In the genomic region with DNA sequence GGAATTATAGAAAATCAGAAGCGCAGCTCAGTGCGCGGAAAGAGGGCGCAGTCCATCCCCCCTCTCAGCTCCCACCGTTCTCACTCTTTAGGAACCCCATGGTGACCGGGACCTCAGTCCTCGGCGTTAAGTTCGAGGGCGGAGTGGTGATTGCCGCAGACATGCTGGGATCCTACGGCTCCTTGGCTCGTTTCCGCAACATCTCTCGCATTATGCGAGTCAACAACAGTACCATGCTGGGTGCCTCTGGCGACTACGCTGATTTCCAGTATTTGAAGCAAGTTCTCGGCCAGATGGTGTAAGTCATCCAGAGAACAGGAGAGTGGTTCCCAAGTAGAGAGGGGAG, we compare ENCODE assay signal across 8 cellular contexts. TPM values are rescaled to one million over a fixed set of nuclear protein-coding genes. Genes with fewer than 3 reads are reported as not detected.
DNase-seq lines count a peak whose midpoint lies in the region; ATAC-seq and TF ChIP-seq lines count a peak whose summit lies in the region.

No MANE protein-coding gene starts in this region.

- H3F3A ChIP-seq in PC-3 (ENCODE audit: low read length, unreplicated experiment), result no peaks in the 10 kb centered on the region

- peak overlapping the region; percentile 96 for H3K9ac ChIP-seq in PC-3 (ENCODE audit: low read length)

- H3K27me3 ChIP-seq in PC-3 (ENCODE audit: low read length) (no peaks in the 10 kb centered on the region), left lung (no peaks in the 10 kb centered on the region)

- peak overlapping the region; percentile 91 for H3K4me3 ChIP-seq in PC-3 (ENCODE audit: low read length)
- H3K4me3 ChIP-seq in left lung, result peak overlapping the region; percentile 66 to 98

- peaks cover 13% of the 10 kb centered on the region for H3K4me1 ChIP-seq in PC-3 (ENCODE audit: insufficient read depth, low read length)
- H3K4me1 ChIP-seq in left lung, result peaks cover 9 to 15% of the 10 kb centered on the region in 2 donors

- H3K36me3 ChIP-seq in PC-3 (ENCODE audit: low read depth, low read length) (peaks cover 29% of the 10 kb centered on the region), left lung (peaks cover 0 to 44% of the 10 kb centered on the region in 2 donors)

- no peaks in the 10 kb centered on the region for H3K9me3 Mint-ChIP-seq in central memory CD8-positive, alpha-beta T cell
- no peaks in the 10 kb centered on the region for H3K9me3 Mint-ChIP-seq in stimulated activated naive CD8-positive, alpha-beta T cell treated with anti-CD3 and anti-CD28 coated beads, Interleukin-15, amount 100 ng/mL, for 72 hours

- TF ChIP-seq CTCF in PC-3 (conservative IDR thresholded peaks at IDR 0.05; ENCODE audit: low read depth, low read length), result no peak
- TF ChIP-seq CTCF in left lung (IDR thresholded peaks at IDR 0.05), result no peak

- peak; percentile 1 for DNase-seq in activated T-cell treated with anti-CD3 and anti-CD28 coated beads for 24 hours (ENCODE audit: low read depth)
- no peak for DNase-seq in activated T-cell treated with anti-CD3 and anti-CD28 coated beads, Interleukin-2, amount 50 U/mL, for 1 hour
- DNase-seq in PC-3, result no peak
- no peak for DNase-seq in central memory CD8-positive, alpha-beta T cell (ENCODE audit: low spot score in 2 of 2)
- no peak for DNase-seq in left lung
- peak in 1 of 2 donors; percentile 10 for DNase-seq in stimulated activated naive CD8-positive, alpha-beta T cell treated with anti-CD3 and anti-CD28 coated beads, Interleukin-15, amount 100 ng/mL, for 72 hours

- H4K20me1 ChIP-seq in PC-3 (ENCODE audit: low read length), result peaks cover 5% of the 10 kb centered on the region

- CTCF ChIA-PET in PC-3 (lab: Charles Lee), result interaction anchor here (0.6 kb wide), 1 partner anchor 59 kb away, joined by 7 read pairs; no protein-coding TSS in a partner anchor

- POLR2A ChIA-PET in PC-3 (lab: Charles Lee; ENCODE audit: unreplicated experiment), result interaction anchor here (0.6 kb wide), 1 partner anchor 43 kb away, joined by 3 read pairs; no protein-coding TSS in a partner anchor

- H3K27ac ChIP-seq in PC-3 (ENCODE audit: low read length) (peak overlapping the region; percentile 70), left lung (peak overlapping the region; percentile 90 to 93)

- intact Hi-C loops in PC-3 (cut with micrococcal nuclease), result loop anchor here (1.0 to 2.0 kb wide), 4 partner anchors 25 to 118 kb away; a partner anchor contains a TSS
- intact Hi-C loops in left lung (cut with DNase I), result no loop called here

- peak overlapping the region; percentile 74 for H2AFZ ChIP-seq in PC-3 (ENCODE audit: low read length)

- no peaks in the 10 kb centered on the region for H3K9me3 ChIP-seq in PC-3 (ENCODE audit: low read length)
- H3K9me3 ChIP-seq in left lung, result no peaks in the 10 kb centered on the region

- peaks cover 38% of the 10 kb centered on the region for H3K36me3 Mint-ChIP-seq in central memory CD8-positive, alpha-beta T cell (ENCODE audit: insufficient read depth)

- peak overlapping the region; percentile 100 for H3K4me3 Mint-ChIP-seq in central memory CD8-positive, alpha-beta T cell
- peak overlapping the region; percentile 87 to 99 for H3K4me3 Mint-ChIP-seq in stimulated activated naive CD8-positive, alpha-beta T cell treated with anti-CD3 and anti-CD28 coated beads, Interleukin-15, amount 100 ng/mL, for 72 hours

- peak overlapping the region; percentile 97 for H3K27ac Mint-ChIP-seq in central memory CD8-positive, alpha-beta T cell (ENCODE audit: low read depth)
- H3K27ac Mint-ChIP-seq in stimulated activated naive CD8-positive, alpha-beta T cell treated with anti-CD3 and anti-CD28 coated beads, Interleukin-15, amount 100 ng/mL, for 72 hours, result peak overlapping the region; percentile 99 to 100

- H3K4me2 ChIP-seq in PC-3 (ENCODE audit: low read length), result peak overlapping the region; percentile 88

- peaks cover 24% of the 10 kb centered on the region for H3K4me1 Mint-ChIP-seq in central memory CD8-positive, alpha-beta T cell
- H3K4me1 Mint-ChIP-seq in stimulated activated naive CD8-positive, alpha-beta T cell treated with anti-CD3 and anti-CD28 coated beads, Interleukin-15, amount 100 ng/mL, for 72 hours, result peaks cover 43% of the 10 kb centered on the region

- H3K27me3 Mint-ChIP-seq in central memory CD8-positive, alpha-beta T cell, result no peaks in the 10 kb centered on the region
- no peaks in the 10 kb centered on the region for H3K27me3 Mint-ChIP-seq in stimulated activated naive CD8-positive, alpha-beta T cell treated with anti-CD3 and anti-CD28 coated beads, Interleukin-15, amount 100 ng/mL, for 72 hours

- H3K9me2 ChIP-seq in PC-3 (replicated peaks; ENCODE audit: low read length), result no peaks in the 10 kb centered on the region

- peak; percentile 34 for ATAC-seq in PC-3
- peak; percentile 12 for ATAC-seq in central memory CD8-positive, alpha-beta T cell (replicated peaks; ENCODE audit: extremely low read depth, poor library complexity, severe bottlenecking)
- ATAC-seq in left lung, result peak; percentile 29
- ATAC-seq in stimulated activated naive CD8-positive, alpha-beta T cell treated with anti-CD3 and anti-CD28 coated beads, Interleukin-15, amount 100 ng/mL, for 72 hours, result peak; percentile 11
- ATAC-seq in HG02938 (IDR thresholded peaks at IDR 0.05; ENCODE audit: unreplicated experiment), result no peak
- ATAC-seq in GM19397 (IDR thresholded peaks at IDR 0.05; ENCODE audit: unreplicated experiment), result no peak

- TSS peak; percentile 79 for BruUV-seq in PC-3 (replicated peaks; lab: Mats Ljungman, UMichigan)

- H3K79me2 ChIP-seq in PC-3 (ENCODE audit: low read length), result peaks cover 27% of the 10 kb centered on the region

RNA-seq across cellular contexts. Expression of a gene that starts 0.5 kb away (rescaled TPM):
- 734 and 818 TPM in 2 replicates for total RNA-seq in PC-3 (2014; rRNA removed)
- 100 to 1,000 TPM; 166 to 249 TPM for total RNA-seq in left lung

RNA-seq across cellular contexts. Expression of a gene that starts 27.4 kb away (rescaled TPM):
- total RNA-seq in PC-3 (2014; rRNA removed), result 29.8 and 73.5 TPM in 2 replicates
- 100 to 1,000 TPM; 131 to 258 TPM for total RNA-seq in left lung

RNA-seq across cellular contexts. Expression of a gene that starts 52.8 kb away (rescaled TPM):
- total RNA-seq in PC-3 (2014; rRNA removed) (34.1 and 41.0 TPM in 2 replicates), left lung (10 to 100 TPM; 37.1 to 63.3 TPM)

RNA-seq across cellular contexts. Expression of a gene that starts 59.4 kb away (rescaled TPM):
- 30.5 and 77.9 TPM in 2 replicates for total RNA-seq in PC-3 (2014; rRNA removed)
- total RNA-seq in left lung, result 10 to 100 TPM; 65.6 to 73.4 TPM

Comparison
In these comparisons a context has a peak if more than half of its experiments do, and no peak if none do; other contexts are left out.
1. ATAC-seq: peak in PC-3 (single experiment), central memory CD8-positive, alpha-beta T cell (single experiment), left lung (single experiment) and stimulated activated naive CD8-positive, alpha-beta T cell treated with anti-CD3 and anti-CD28 coated beads, Interleukin-15, amount 100 ng/mL, for 72 hours (single experiment); none in HG02938 (single experiment) and GM19397 (single experiment).